Comparison of ENCODE assay signal across 12 cellular contexts in the genomic region with DNA sequence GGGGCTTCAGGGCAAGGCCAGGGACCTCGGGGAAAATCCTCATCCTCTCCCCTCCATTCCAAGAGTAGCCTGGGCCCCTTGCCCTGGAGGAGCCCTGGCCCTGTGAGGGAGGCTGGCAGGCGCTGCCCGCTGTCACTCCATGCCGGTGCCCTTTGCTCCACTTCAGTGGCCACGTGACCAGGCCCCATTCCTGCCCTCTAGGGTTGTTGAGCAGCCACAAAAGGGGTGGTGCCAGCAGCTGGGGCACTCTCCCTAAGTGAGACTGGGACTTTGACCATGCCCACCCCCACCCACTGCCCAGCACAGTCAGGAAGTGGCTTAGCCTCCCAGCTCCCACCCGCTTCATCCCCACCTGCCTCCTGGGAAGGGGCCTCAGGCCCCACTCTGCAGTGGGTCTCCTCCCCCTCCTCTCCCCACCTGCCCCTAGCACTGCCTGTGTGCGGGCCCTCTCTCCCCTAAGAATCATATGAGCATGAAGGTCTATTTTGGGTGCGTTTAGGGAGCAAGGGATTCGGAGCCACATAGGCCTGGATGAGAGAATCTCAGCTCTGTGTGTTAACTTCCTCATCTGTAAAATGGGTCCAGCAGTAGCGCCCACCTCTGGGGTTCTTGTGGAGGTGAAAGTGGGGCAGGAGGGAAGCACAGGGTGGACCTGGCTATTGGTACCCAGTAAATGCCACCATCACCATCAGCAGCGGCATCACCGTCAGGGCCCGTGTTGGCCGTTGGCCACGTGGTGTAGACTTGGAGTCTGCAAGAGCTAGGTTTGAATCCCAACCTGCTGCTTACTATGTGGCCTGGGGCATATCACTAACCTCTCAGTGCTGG. TPM values are rescaled to one million over a fixed set of nuclear protein-coding genes. Genes with fewer than 3 reads are reported as not detected.
DNase-seq lines count a peak whose midpoint lies in the region; ATAC-seq and TF ChIP-seq lines count a peak whose summit lies in the region.
"Had no signal": no experiment of that assay in that cellular context is flagged by ENCODE, and none has a peak within 500 bp of the region (broad histone marks: within the 10 kb centered on the region; RNA-seq: fewer than 3 reads in every experiment).

No MANE protein-coding gene starts in this region.

- H2AFZ ChIP-seq in smooth muscle cell (ENCODE audit: low read depth), result no peak overlapping the region

- H3K9ac ChIP-seq in smooth muscle cell (ENCODE audit: low read depth), result no peak overlapping the region

- H3K36me3 ChIP-seq in left ventricle myocardium inferior (peaks cover 67% of the 10 kb centered on the region), smooth muscle cell (ENCODE audit: low read depth) (no peaks in the 10 kb centered on the region), breast epithelium (no peaks in the 10 kb centered on the region)

- no peaks in the 10 kb centered on the region for H3K79me2 ChIP-seq in smooth muscle cell (ENCODE audit: low read depth)

- H3K4me3 Mint-ChIP-seq in osteocyte (ENCODE audit: unreplicated experiment), result no peak overlapping the region
- H3K4me3 Mint-ChIP-seq: activated naive CD4-positive, alpha-beta T cell treated with anti-CD3 and anti-CD28 coated beads for 36 hours had no signal

- H3K9me3 ChIP-seq in left ventricle myocardium inferior (replicated peaks), result no peaks in the 10 kb centered on the region
- no peaks in the 10 kb centered on the region for H3K9me3 ChIP-seq in smooth muscle cell (replicated peaks; ENCODE audit: low read depth)
- no peaks in the 10 kb centered on the region for H3K9me3 ChIP-seq in breast epithelium

- ATAC-seq in SK-N-SH treated with all-trans-retinoic acid at 6 μM for 48 hours, result peak; percentile 8; the same call in 2 of the 3 replicates

- H3K27ac ChIP-seq in left ventricle myocardium inferior (replicated peaks) (peak overlapping the region; percentile 97), smooth muscle cell (ENCODE audit: low read depth) (no peak overlapping the region), breast epithelium (peak overlapping the region in 1 of 2 donors; percentile 59)

- peaks cover 35% of the 10 kb centered on the region for H3K4me1 Mint-ChIP-seq in osteocyte (ENCODE audit: unreplicated experiment)

- TF ChIP-seq CTCF in left ventricle myocardium inferior (IDR thresholded peaks at IDR 0.05; ENCODE audit: borderline replicate concordance) (no peak), osteocyte (IDR thresholded peaks at IDR 0.05) (no peak), smooth muscle cell (IDR thresholded peaks at IDR 0.05; ENCODE audit: borderline replicate concordance, insufficient read depth, poor library complexity, severe bottlenecking) (no peak), breast epithelium (IDR thresholded peaks at IDR 0.05) (no peak)

- H3K36me3 Mint-ChIP-seq in osteocyte (ENCODE audit: unreplicated experiment), result peaks cover 34% of the 10 kb centered on the region

- TF ChIP-seq POLR2A in breast epithelium (IDR thresholded peaks at IDR 0.05), result no peak

- peaks cover 3% of the 10 kb centered on the region for H3F3A ChIP-seq in smooth muscle cell (ENCODE audit: low read depth)

- H3K4me2 ChIP-seq in smooth muscle cell, result no peak overlapping the region

- H4K20me1 ChIP-seq in smooth muscle cell (ENCODE audit: low read depth), result no peaks in the 10 kb centered on the region

- H3K27ac Mint-ChIP-seq in osteocyte (ENCODE audit: unreplicated experiment), result peak overlapping the region; percentile 18
- H3K27ac Mint-ChIP-seq: activated naive CD4-positive, alpha-beta T cell treated with anti-CD3 and anti-CD28 coated beads for 36 hours had no signal

- WGBS in smooth muscle cell (ENCODE audit: low lambda C conversion rate), result 87% methylated on average over 15 of the region's 15 CpGs

- H3K27me3 Mint-ChIP-seq in osteocyte (ENCODE audit: unreplicated experiment), result no peaks in the 10 kb centered on the region

- intact Hi-C loops in left ventricle myocardium inferior (cut with micrococcal nuclease), result no loop called here
- intact Hi-C loops in breast epithelium (cut with DNase I; ENCODE audit: low total_unique reads), result no loop called here

- H3K4me1 ChIP-seq in left ventricle myocardium inferior, result peaks cover 59% of the 10 kb centered on the region
- H3K4me1 ChIP-seq in smooth muscle cell (ENCODE audit: low read depth), result peaks cover 14% of the 10 kb centered on the region
- H3K4me1 ChIP-seq in breast epithelium, result no peaks in the 10 kb centered on the region

- in situ Hi-C loops in ACHN (cut with HindIII; ENCODE audit: low pct_ligation_motif_present, low pct_unique_long_range_greater_than_20kb, low sequenced_read_pairs), result no loop called here

- H3K27me3 ChIP-seq in left ventricle myocardium inferior (ENCODE audit: low read depth) (no peaks in the 10 kb centered on the region), smooth muscle cell (ENCODE audit: low read depth) (no peaks in the 10 kb centered on the region), breast epithelium (no peaks in the 10 kb centered on the region)

- DNase-seq in ACHN (peak; percentile 63), left ventricle myocardium inferior (peak; percentile 82), osteocyte (ENCODE audit: extremely low spot score, unreplicated experiment) (no peak), NCI-H1048 (lab: John Stamatoyannopoulos, UW) (no peak), smooth muscle cell (lab: John Stamatoyannopoulos, UW; ENCODE audit: unreplicated experiment) (no peak), breast epithelium (ENCODE audit: low spot score in 2 of 2) (no peak)
- DNase-seq in activated CD4-positive, CD25-positive, alpha-beta regulatory T cell (lab: John Stamatoyannopoulos, UW), result no peak
- DNase-seq: activated naive CD4-positive, alpha-beta T cell treated with anti-CD3 and anti-CD28 coated beads for 36 hours; erythroblast; stimulated activated CD8-positive, alpha-beta memory T cell treated with anti-CD3 and anti-CD28 coated beads, Interleukin-4, amount 100 ng/mL, for 48 hours; T-helper 9 cell had no signal

- H3K9me3 Mint-ChIP-seq in osteocyte (ENCODE audit: unreplicated experiment), result no peaks in the 10 kb centered on the region
- H3K9me3 Mint-ChIP-seq: activated naive CD4-positive, alpha-beta T cell treated with anti-CD3 and anti-CD28 coated beads for 36 hours had no signal

- H3K4me3 ChIP-seq in left ventricle myocardium inferior, result peak overlapping the region; percentile 55
- no peak overlapping the region for H3K4me3 ChIP-seq in smooth muscle cell
- no peak overlapping the region for H3K4me3 ChIP-seq in breast epithelium

TF ChIP-seq in SK-N-SH treated with all-trans-retinoic acid at 6 μM for 48 hours, 23 proteins besides CTCF, POLR2A, EP300 and RAD21:
- no peak for TF ChIP-seq POU6F1 (CRISPR knock-in tag; IDR thresholded peaks at IDR 0.05; ENCODE audit: borderline replicate concordance, low read depth)
- TF ChIP-seq, protein P1, sequence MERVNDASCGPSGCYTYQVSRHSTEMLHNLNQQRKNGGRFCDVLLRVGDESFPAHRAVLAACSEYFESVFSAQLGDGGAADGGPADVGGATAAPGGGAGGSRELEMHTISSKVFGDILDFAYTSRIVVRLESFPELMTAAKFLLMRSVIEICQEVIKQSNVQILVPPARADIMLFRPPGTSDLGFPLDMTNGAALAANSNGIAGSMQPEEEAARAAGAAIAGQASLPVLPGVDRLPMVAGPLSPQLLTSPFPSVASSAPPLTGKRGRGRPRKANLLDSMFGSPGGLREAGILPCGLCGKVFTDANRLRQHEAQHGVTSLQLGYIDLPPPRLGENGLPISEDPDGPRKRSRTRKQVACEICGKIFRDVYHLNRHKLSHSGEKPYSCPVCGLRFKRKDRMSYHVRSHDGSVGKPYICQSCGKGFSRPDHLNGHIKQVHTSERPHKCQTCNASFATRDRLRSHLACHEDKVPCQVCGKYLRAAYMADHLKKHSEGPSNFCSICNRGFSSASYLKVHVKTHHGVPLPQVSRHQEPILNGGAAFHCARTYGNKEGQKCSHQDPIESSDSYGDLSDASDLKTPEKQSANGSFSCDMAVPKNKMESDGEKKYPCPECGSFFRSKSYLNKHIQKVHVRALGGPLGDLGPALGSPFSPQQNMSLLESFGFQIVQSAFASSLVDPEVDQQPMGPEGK (CRISPR knock-in tag; IDR thresholded peaks at IDR 0.05; ENCODE audit: borderline replicate concordance), result no peak
- TF ChIP-seq BACH2 (CRISPR knock-in tag; IDR thresholded peaks at IDR 0.05; ENCODE audit: borderline replicate concordance), result no peak

RNA-seq across cellular contexts. Expression of gene PDK2, which starts 7.2 kb away (rescaled TPM):
- 206 TPM for total RNA-seq in left ventricle myocardium inferior
- 66.2 and 67.0 TPM in 2 replicates for total RNA-seq in osteocyte
- 21.7 and 28.2 TPM in 2 replicates for total RNA-seq in smooth muscle cell
- 34.3 and 36.5 TPM in 2 replicates for polyA plus RNA-seq in smooth muscle cell
- 10 to 100 TPM; 28.2 to 53.4 (median 30.5) TPM for total RNA-seq in breast epithelium

RNA-seq across cellular contexts. Expression of gene SAMD14, which starts 27.6 kb away (rescaled TPM):
- total RNA-seq in left ventricle myocardium inferior (1.6 TPM), osteocyte (36.1 and 36.8 TPM in 2 replicates), smooth muscle cell (6.3 and 39.1 TPM in 2 replicates), breast epithelium (under 1 TPM in 2 of 3 donors, not detected in 1; 0.16 to 0.98 TPM)
- 13.7 and 21.1 TPM in 2 replicates for polyA plus RNA-seq in smooth muscle cell

RNA-seq across cellular contexts. Expression of gene ITGA3, which starts 46.5 kb away (rescaled TPM):
- total RNA-seq in left ventricle myocardium inferior (17.0 TPM), osteocyte (201 and 221 TPM in 2 replicates), smooth muscle cell (44.7 and 77.9 TPM in 2 replicates), breast epithelium (10 to 100 TPM; 10.6 to 67.6 (median 48.5) TPM)
- polyA plus RNA-seq in smooth muscle cell, result 30.0 and 70.4 TPM in 2 replicates

RNA-seq across cellular contexts. Expression of gene PPP1R9B, which starts 48.1 kb away (rescaled TPM):
- total RNA-seq in left ventricle myocardium inferior (33.0 TPM), osteocyte (175 and 176 TPM in 2 replicates), smooth muscle cell (20.8 and 21.8 TPM in 2 replicates), breast epithelium (10 to 100 TPM; 21.8 to 24.9 (median 22.7) TPM)
- 6.7 and 10.2 TPM in 2 replicates for polyA plus RNA-seq in smooth muscle cell

Comparison
In these comparisons a context has a peak if more than half of its experiments do, and no peak if none do; other contexts are left out.
1. DNase-seq: peak in ACHN (single experiment) and left ventricle myocardium inferior (single experiment); none in osteocyte (single experiment), NCI-H1048 (single experiment), smooth muscle cell (single experiment), activated CD4-positive, CD25-positive, alpha-beta regulatory T cell (0 of 4) and breast epithelium (0 of 2).